In genomic region chr19:39143757-39144486, GRCh38 we compare ENCODE assay signal across 1 cellular context.
A peak's percentile ranks its signal among the peaks of the same experiment; 100 is the strongest.
TF ChIP-seq lines count a peak whose summit lies in the region.

No MANE protein-coding gene starts in this region.

TF ChIP-seq in K562, 482 proteins besides CTCF, POLR2A, EP300 and RAD21:
- peak; percentile 48 for TF ChIP-seq DACH1 (IDR thresholded peaks at IDR 0.05; ENCODE audit: partially characterized antibody)
- TF ChIP-seq GATA2 (CRISPR knock-in tag; IDR thresholded peaks at IDR 0.05): peak; percentile 18; the same call in 1 of the 2 replicates
- peak; percentile 34; the same call in 1 of the 2 replicates for TF ChIP-seq MTA1 (IDR thresholded peaks at IDR 0.05; ENCODE audit: borderline replicate concordance)
